8 cellular contexts compared by ENCODE assay signal in genomic region chr16:20705972-20706371, GRCh38. TPM values are rescaled to one million over a fixed set of nuclear protein-coding genes. Genes with fewer than 3 reads are reported as not detected.
"Had no signal": no experiment of that assay in that cellular context is flagged by ENCODE, and none has a peak within 500 bp of the region (broad histone marks: within the 10 kb centered on the region; RNA-seq: fewer than 3 reads in every experiment).

No MANE protein-coding gene starts in this region.

RNA-seq across cellular contexts. Expression of gene ACSM1, which starts 8.5 kb away (rescaled TPM):
- total RNA-seq: activated CD4-positive, alpha-beta memory T cell treated with anti-CD3 and anti-CD28 coated beads for 36 hours; activated CD4-positive, alpha-beta T cell treated with anti-CD3 and anti-CD28 coated beads, Interleukin-2, amount 10 ng/mL, durations not matched to agents 24 days and 14 days; activated CD8-positive, alpha-beta memory T cell treated with anti-CD3 and anti-CD28 coated beads for 36 hours; activated CD8-positive, alpha-beta T cell treated with anti-CD3 and anti-CD28 coated beads for 36 hours; activated naive CD4-positive, alpha-beta T cell treated with anti-CD3 and anti-CD28 coated beads for 36 hours; activated T-cell treated with anti-CD3 and anti-CD28 coated beads, Interleukin-2, amount 50 U/mL, for 4 hours; activated T-helper 1 cell treated with anti-CD3 and anti-CD28 coated beads, Interleukin-12 subunit alpha, Interleukin-12 subunit beta, Interleukin-2, Interleukin-4 antibody, amounts not matched to agents 30 ng/mL and 10 ng/mL and 1 ng/mL, durations not matched to agents 14 hours and 24 hours and 36 hours; T-helper 1 cell treated with Interleukin-12 subunit alpha and Interleukin-12 subunit beta and Interleukin-4 antibody, amounts not matched to agents 30 ng/mL and 1 ng/mL, for 36 hours had no signal
